In genomic region chr13:43058318-43058674, GRCh38 we compare ENCODE assay signal across 8 cellular contexts. TPM values are rescaled to one million over a fixed set of nuclear protein-coding genes. Genes with fewer than 3 reads are reported as not detected.
A peak's percentile ranks its signal among the peaks of the same experiment; 100 is the strongest.
DNase-seq lines count a peak whose midpoint lies in the region; ATAC-seq and TF ChIP-seq lines count a peak whose summit lies in the region.

No MANE protein-coding gene starts in this region.

- CTCF ChIA-PET in activated naive CD4-positive, alpha-beta T cell treated with anti-CD3 and anti-CD28 coated beads for 36 hours (lab: Charles Lee), result interaction anchor here (1.2 to 1.5 kb wide), 2 partner anchors 32 to 89 kb away, joined by 3 read pairs; no protein-coding TSS in a partner anchor

- H3K9me3 Mint-ChIP-seq in activated naive CD4-positive, alpha-beta T cell treated with anti-CD3 and anti-CD28 coated beads for 36 hours, result no peaks in the 10 kb centered on the region

- peaks cover 65% of the 10 kb centered on the region for H3K79me2 ChIP-seq in osteoblast (ENCODE audit: insufficient read depth, low read length)

- H4K20me1 ChIP-seq in osteoblast (ENCODE audit: insufficient read depth, low read length), result no peaks in the 10 kb centered on the region

- intact Hi-C loops in activated naive CD4-positive, alpha-beta T cell treated with anti-CD3 and anti-CD28 coated beads for 36 hours (cut with micrococcal nuclease), result loop anchor here (5.0 kb wide), 1 partner anchor 739 kb away; no protein-coding TSS in a partner anchor

- no peaks in the 10 kb centered on the region for H3K36me3 ChIP-seq in osteoblast (ENCODE audit: insufficient read depth, low read length)

- H3K27ac ChIP-seq in cingulate gyrus (ENCODE audit: low read depth, low read length) (peak overlapping the region; percentile 39), osteoblast (ENCODE audit: low read depth, low read length) (peak overlapping the region; percentile 69)

- TF ChIP-seq CTCF in osteoblast (IDR thresholded peaks at IDR 0.05; ENCODE audit: extremely low read depth, low read depth, low read length), result no peak

- peaks cover 9% of the 10 kb centered on the region for H3K36me3 Mint-ChIP-seq in activated naive CD4-positive, alpha-beta T cell treated with anti-CD3 and anti-CD28 coated beads for 36 hours (ENCODE audit: low read depth)

- peak overlapping the region; percentile 64 for H3K4me2 ChIP-seq in osteoblast (ENCODE audit: insufficient read depth, low read length)

- H2AFZ ChIP-seq in osteoblast (ENCODE audit: low read length), result no peak overlapping the region

- H3K27me3 ChIP-seq in osteoblast (ENCODE audit: insufficient read depth, low read length), result no peaks in the 10 kb centered on the region

- peaks cover 35% of the 10 kb centered on the region for H3K4me1 ChIP-seq in osteoblast (ENCODE audit: insufficient read depth, low read length)

- no peaks in the 10 kb centered on the region for H3K9me3 ChIP-seq in osteoblast (ENCODE audit: low read depth, low read length)

- no peaks in the 10 kb centered on the region for H3K27me3 Mint-ChIP-seq in activated naive CD4-positive, alpha-beta T cell treated with anti-CD3 and anti-CD28 coated beads for 36 hours (ENCODE audit: low read depth)

- peak; percentile 14 for DNase-seq in activated naive CD4-positive, alpha-beta T cell treated with anti-CD3 and anti-CD28 coated beads for 36 hours
- no peak for DNase-seq in activated naive CD4-positive, alpha-beta T cell treated with anti-CD3 and anti-CD28 coated beads, Interleukin-2, amount 50 U/mL, for 16 hours
- DNase-seq in NCI-H69 (lab: John Stamatoyannopoulos, UW), result peak; percentile 95
- DNase-seq in osteoblast (ENCODE audit: insufficient read length, low spot score, missing footprints), result no peak
- DNase-seq in stimulated activated naive CD4-positive, alpha-beta T cell treated with Interleukin-2 at 50 U/mL for 16 hours (lab: John Stamatoyannopoulos, UW), result no peak

- no peak for ATAC-seq in HG03108 (IDR thresholded peaks at IDR 0.05; ENCODE audit: unreplicated experiment)
- ATAC-seq in GM21723 (IDR thresholded peaks at IDR 0.05; ENCODE audit: unreplicated experiment), result no peak

- H3K4me3 ChIP-seq in osteoblast (ENCODE audit: insufficient read depth, low read length), result peak overlapping the region; percentile 16

- H3K4me1 Mint-ChIP-seq in activated naive CD4-positive, alpha-beta T cell treated with anti-CD3 and anti-CD28 coated beads for 36 hours (ENCODE audit: low read depth), result peaks cover 57% of the 10 kb centered on the region

- H3K27ac Mint-ChIP-seq in activated naive CD4-positive, alpha-beta T cell treated with anti-CD3 and anti-CD28 coated beads for 36 hours, result no peak overlapping the region

- H3K4me3 Mint-ChIP-seq in activated naive CD4-positive, alpha-beta T cell treated with anti-CD3 and anti-CD28 coated beads for 36 hours, result no peak overlapping the region

RNA-seq across cellular contexts. Expression of gene DNAJC15, which starts 34.9 kb away (rescaled TPM):
- total RNA-seq in activated naive CD4-positive, alpha-beta T cell treated with anti-CD3 and anti-CD28 coated beads for 36 hours, result 10 to 100 TPM; 14.5 to 16.8 TPM
- total RNA-seq in osteoblast, result 13.0 and 17.0 TPM in 2 replicates

Comparison
In these comparisons a context has a peak if more than half of its experiments do, and no peak if none do; other contexts are left out.
1. DNase-seq: peak in activated naive CD4-positive, alpha-beta T cell treated with anti-CD3 and anti-CD28 coated beads for 36 hours (single experiment) and NCI-H69 (single experiment); none in activated naive CD4-positive, alpha-beta T cell treated with anti-CD3 and anti-CD28 coated beads, Interleukin-2, amount 50 U/mL, for 16 hours (single experiment), osteoblast (single experiment) and stimulated activated naive CD4-positive, alpha-beta T cell treated with Interleukin-2 at 50 U/mL for 16 hours (single experiment).